Comparison of ENCODE assay signal across 12 cellular contexts in the genomic region with DNA sequence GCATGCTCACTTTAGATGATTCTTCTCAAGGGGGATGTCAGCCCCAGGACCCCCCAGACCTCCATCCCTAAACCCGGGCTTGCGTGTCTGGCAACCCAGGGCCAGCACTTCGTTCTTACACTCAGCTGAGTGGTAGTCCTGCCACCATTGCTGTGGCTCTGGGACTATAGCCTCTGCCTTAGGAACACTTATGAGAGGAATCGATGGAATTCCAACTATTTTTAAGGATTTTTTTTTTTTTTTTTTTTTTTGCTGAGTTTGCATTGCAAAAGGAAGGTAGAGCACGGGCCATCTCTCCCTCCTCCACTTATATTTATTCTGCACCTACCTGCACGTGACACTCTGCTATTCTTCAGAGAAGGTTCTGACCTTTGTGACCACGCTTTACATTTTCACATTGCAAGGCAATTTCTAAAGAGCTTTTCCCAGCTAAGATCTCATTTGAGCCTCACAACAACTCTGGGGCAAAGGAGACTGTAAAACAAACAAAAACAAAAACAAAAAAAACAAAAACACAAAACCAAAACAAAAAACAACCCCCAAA.
DNase-seq lines count a peak whose midpoint lies in the region; ATAC-seq and TF ChIP-seq lines count a peak whose summit lies in the region.
"Had no signal": no experiment of that assay in that cellular context is flagged by ENCODE, and none has a peak within 500 bp of the region (broad histone marks: within the 10 kb centered on the region; RNA-seq: fewer than 3 reads in every experiment).

No MANE protein-coding gene starts in this region.

- H3K4me1 ChIP-seq in SJSA1 (replicated peaks) (peaks cover 98% of the 10 kb centered on the region), left lung (peaks cover 36 to 95% of the 10 kb centered on the region in 2 donors), skeletal muscle tissue (ENCODE audit: control insufficient read depth in 3 of 3, insufficient read depth in 3 of 3, low read length in 3 of 3) (peaks cover 52 to 74% (median 54%) of the 10 kb centered on the region in 3 donors), foreskin keratinocyte (peaks cover 21% of the 10 kb centered on the region)
- H3K4me1 ChIP-seq: BE2C had no signal

- H3K9ac ChIP-seq in skeletal muscle tissue (ENCODE audit: low read depth in 1 of 3, low read length in 3 of 3) = no peak overlapping the region

- ATAC-seq in left lung = no peak
- ATAC-seq in GM18873 (IDR thresholded peaks at IDR 0.05; ENCODE audit: low FRiP score, unreplicated experiment) = no peak
- no peak for ATAC-seq in foreskin keratinocyte
- no peak for ATAC-seq in HG03565 (IDR thresholded peaks at IDR 0.05; ENCODE audit: unreplicated experiment)

- DNase-seq in AG04450 (ENCODE audit: low read depth, low spot score) = no peak
- peak in 1 of 2 experiments; percentile 58 for DNase-seq in SJSA1 (ENCODE audit: low read depth in 1 of 2, low spot score in 2 of 2)
- DNase-seq in left lung = no peak
- no peak for DNase-seq in foreskin keratinocyte
- no peak for DNase-seq in ecto neural progenitor cell (ENCODE audit: low spot score)
- DNase-seq: activated CD4-positive, alpha-beta T cell treated with anti-CD3 and anti-CD28 coated beads, Interleukin-2, amount 10 ng/mL, durations not matched to agents 7 days and 5 days; BE2C; effector memory CD4-positive, alpha-beta T cell; RPMI8226 had no signal

- POLR2A ChIA-PET in AG04450 (lab: Yijun Ruan, JAX) = interaction anchor here (0.7 to 1.8 kb wide), 5 partner anchors 89 to 522 kb away, joined by 3 to 7 read pairs (median 5); a partner anchor contains a TSS

- intact Hi-C loops in left lung (cut with DNase I) = no loop called here

- H3K9me3 ChIP-seq in AG04450 (ENCODE audit: control insufficient read depth, insufficient read depth, low read length) (no peaks in the 10 kb centered on the region), SJSA1 (replicated peaks) (no peaks in the 10 kb centered on the region), left lung (no peaks in the 10 kb centered on the region), skeletal muscle tissue (ENCODE audit: control insufficient read depth in 3 of 3, low read length in 3 of 3) (no peaks in the 10 kb centered on the region)
- H3K9me3 ChIP-seq: BE2C had no signal

- CTCF ChIA-PET in AG04450 (lab: Charles Lee) = interaction anchor here (0.6 to 6.1 kb wide), 4 partner anchors 34 to 686 kb away, joined by 6 to 45 read pairs (median 10); no protein-coding TSS in a partner anchor

- H3K27me3 ChIP-seq in AG04450 (ENCODE audit: control insufficient read depth, insufficient read depth, low read length) (no peaks in the 10 kb centered on the region), SJSA1 (replicated peaks) (no peaks in the 10 kb centered on the region), left lung (no peaks in the 10 kb centered on the region), skeletal muscle tissue (ENCODE audit: control insufficient read depth in 3 of 3, insufficient read depth in 3 of 3, low read length in 3 of 3) (no peaks in the 10 kb centered on the region), foreskin keratinocyte (no peaks in the 10 kb centered on the region)
- H3K27me3 ChIP-seq: BE2C had no signal

- H3K4me3 ChIP-seq in AG04450 (ENCODE audit: low read depth, low read length) (no peak overlapping the region), SJSA1 (no peak overlapping the region), left lung (no peak overlapping the region), skeletal muscle tissue (ENCODE audit: low read length in 3 of 3) (no peak overlapping the region)

- TF ChIP-seq CTCF in AG04450 (IDR thresholded peaks at IDR 0.05; ENCODE audit: low read depth, low read length) = no peak
- TF ChIP-seq CTCF in left lung (IDR thresholded peaks at IDR 0.05) = no peak
- no peak for TF ChIP-seq CTCF in foreskin keratinocyte (conservative IDR thresholded peaks at IDR 0.05)

- peaks cover 11% of the 10 kb centered on the region for H3K36me3 ChIP-seq in SJSA1
- H3K36me3 ChIP-seq in left lung = no peaks in the 10 kb centered on the region
- no peaks in the 10 kb centered on the region for H3K36me3 ChIP-seq in skeletal muscle tissue (ENCODE audit: control insufficient read depth in 3 of 3, insufficient read depth in 3 of 3, low read length in 3 of 3)
- H3K36me3 ChIP-seq: BE2C had no signal

- H3K27ac ChIP-seq in AG04450 (ENCODE audit: low read depth, low read length) (peak overlapping the region; percentile 98), SJSA1 (peak overlapping the region; percentile 98), left lung (peak overlapping the region; percentile 80), skeletal muscle tissue (ENCODE audit: low read depth, low read length) (peak overlapping the region; percentile 91), foreskin keratinocyte (no peak overlapping the region)
